Comparison of ENCODE assay signal across 21 cellular contexts in genomic region chr11:128607819-128608218, GRCh38. TPM values are rescaled to one million over a fixed set of nuclear protein-coding genes. Genes with fewer than 3 reads are reported as not detected.
DNase-seq lines count a peak whose midpoint lies in the region; ATAC-seq and TF ChIP-seq lines count a peak whose summit lies in the region.
"Had no signal": no experiment of that assay in that cellular context is flagged by ENCODE, and none has a peak within 500 bp of the region (broad histone marks: within the 10 kb centered on the region; RNA-seq: fewer than 3 reads in every experiment).

No MANE protein-coding gene starts in this region.

- TF ChIP-seq POLR2A in stomach (IDR thresholded peaks at IDR 0.05), result no peak

- H3K9me3 ChIP-seq in hepatocyte (ENCODE audit: low read depth) (no peaks in the 10 kb centered on the region), stomach (no peaks in the 10 kb centered on the region)
- H3K9me3 ChIP-seq: SJCRH30, tibial artery had no signal

- peak; percentile 20 for ATAC-seq in left ventricle myocardium superior
- ATAC-seq: left colon had no signal

- no peak for TF ChIP-seq EP300 in stomach (IDR thresholded peaks at IDR 0.05)

- H3K36me3 Mint-ChIP-seq in Calu3 (ENCODE audit: insufficient read depth, unreplicated experiment), result no peaks in the 10 kb centered on the region

- H3K4me3 ChIP-seq in hepatocyte, result no peak overlapping the region
- no peak overlapping the region for H3K4me3 ChIP-seq in stomach
- H3K4me3 ChIP-seq: SJCRH30, skin epidermis, tibial artery had no signal

- WGBS in hepatocyte (ENCODE audit: low lambda C conversion rate, missing lambda C conversion rate), result 35% methylated on average over 5 of the region's 5 CpGs
- 35 to 58% (median 48%) methylated on average over 5 of the region's 5 CpGs for WGBS in stomach, 5 donors

- no peak for TF ChIP-seq CTCF in hepatocyte (IDR thresholded peaks at IDR 0.05; ENCODE audit: poor library complexity)
- TF ChIP-seq CTCF in stomach (IDR thresholded peaks at IDR 0.05), result no peak
- TF ChIP-seq CTCF in Calu3 (IDR thresholded peaks at IDR 0.05; ENCODE audit: unreplicated experiment), result no peak

- no peaks in the 10 kb centered on the region for H3K9me3 Mint-ChIP-seq in Calu3 (ENCODE audit: low read depth, unreplicated experiment)
- H3K9me3 Mint-ChIP-seq: dendritic cell treated with granulocyte-macrophage colony-stimulating factor and Interleukin-4, amounts not matched to agents 40 ng/mL and 50 ng/mL, for 4 days; T-helper 2 cell treated with Interferon-gamma antibody and Interleukin-4, amounts not matched to agents 5 μg/mL and 100 μg/mL, for 36 hours had no signal

- no peaks in the 10 kb centered on the region for H3K27me3 Mint-ChIP-seq in Calu3 (ENCODE audit: unreplicated experiment)

- H3K4me1 ChIP-seq in hepatocyte (ENCODE audit: insufficient read depth), result no peaks in the 10 kb centered on the region
- H3K4me1 ChIP-seq in stomach, result peaks cover 0 to 32% (median 13%) of the 10 kb centered on the region in 4 donors
- H3K4me1 ChIP-seq: SJCRH30, tibial artery had no signal

- H3K4me3 Mint-ChIP-seq in Calu3 (ENCODE audit: low read depth, unreplicated experiment), result no peak overlapping the region
- H3K4me3 Mint-ChIP-seq: dendritic cell treated with granulocyte-macrophage colony-stimulating factor and Interleukin-4, amounts not matched to agents 40 ng/mL and 50 ng/mL, for 4 days; T-helper 2 cell treated with Interferon-gamma antibody and Interleukin-4, amounts not matched to agents 5 μg/mL and 100 μg/mL, for 36 hours had no signal

- DNase-seq in left ventricle myocardium superior, result no peak
- no peak for DNase-seq in cardiac septum (ENCODE audit: low spot score)
- peak; percentile 56 for DNase-seq in NCI-H510A (lab: John Stamatoyannopoulos, UW)
- DNase-seq in hepatocyte (ENCODE audit: low spot score), result peak; percentile 27
- peak; percentile 78 for DNase-seq in stomach
- no peak for DNase-seq in Calu3
- DNase-seq in NCI-H82 (lab: John Stamatoyannopoulos, UW), result no peak
- DNase-seq in NCI-H1417 treated with DMSO at 0.1 percent for 48 hours (lab: John Stamatoyannopoulos, UW), result no peak
- DNase-seq: activated CD4-positive, alpha-beta T cell treated with anti-CD3 and anti-CD28 coated beads for 1 hour; activated naive CD4-positive, alpha-beta T cell treated with anti-CD3 and anti-CD28 coated beads, Interleukin-2, amount 50 U/mL, for 16 hours; brain microvascular endothelial cell; H7; Karpas-422; left colon; NCI-H226; SJCRH30; tibial artery had no signal

- intact Hi-C loops in left ventricle myocardium superior (cut with micrococcal nuclease) (no loop called here), cardiac septum (cut with DNase I) (no loop called here), stomach (cut with DNase I; ENCODE audit: low total_unique reads) (no loop called here), Calu3 (cut with micrococcal nuclease; ENCODE audit: unreplicated experiment) (no loop called here)

- no peak overlapping the region for H3K27ac Mint-ChIP-seq in Calu3 (ENCODE audit: unreplicated experiment)
- H3K27ac Mint-ChIP-seq: dendritic cell treated with granulocyte-macrophage colony-stimulating factor and Interleukin-4, amounts not matched to agents 40 ng/mL and 50 ng/mL, for 4 days; T-helper 2 cell treated with Interferon-gamma antibody and Interleukin-4, amounts not matched to agents 5 μg/mL and 100 μg/mL, for 36 hours had no signal

- CTCF ChIA-PET in Calu3 (lab: Charles Lee), result interaction anchor here (0.6 kb wide), 1 partner anchor 38 kb away, joined by 3 read pairs; no protein-coding TSS in a partner anchor

- H2AFZ ChIP-seq in hepatocyte, result no peak overlapping the region

- no peaks in the 10 kb centered on the region for H3K36me3 ChIP-seq in hepatocyte (replicated peaks; ENCODE audit: insufficient read depth, low read depth)
- no peaks in the 10 kb centered on the region for H3K36me3 ChIP-seq in stomach
- H3K36me3 ChIP-seq: brain microvascular endothelial cell, SJCRH30, tibial artery had no signal

- no peaks in the 10 kb centered on the region for H3K4me1 Mint-ChIP-seq in Calu3 (ENCODE audit: low read depth, unreplicated experiment)

- BruUV-seq in Calu3 (replicated peaks; lab: Mats Ljungman, UMichigan), result no TSS peak

- H3K27me3 ChIP-seq in hepatocyte (no peaks in the 10 kb centered on the region), stomach (no peaks in the 10 kb centered on the region)
- H3K27me3 ChIP-seq: brain microvascular endothelial cell, SJCRH30, tibial artery had no signal

- H3K4me2 ChIP-seq in hepatocyte, result no peak overlapping the region

- H3K27ac ChIP-seq in hepatocyte, result no peak overlapping the region
- H3K27ac ChIP-seq in stomach, result peak overlapping the region in 3 of 5 donors; percentile 1 to 50 (median 47)
- H3K27ac ChIP-seq: brain microvascular endothelial cell, epithelial cell of prostate, SJCRH30, skin epidermis, tibial artery had no signal

- no peaks in the 10 kb centered on the region for H3K79me2 ChIP-seq in hepatocyte

- no peaks in the 10 kb centered on the region for H3K9me2 ChIP-seq in hepatocyte (replicated peaks; ENCODE audit: insufficient read depth)

- no peaks in the 10 kb centered on the region for H4K20me1 ChIP-seq in hepatocyte (ENCODE audit: insufficient read depth, poor library complexity, severe bottlenecking)

RNA-seq across cellular contexts. Expression of gene ETS1, which starts 20.5 kb away (rescaled TPM):
- total RNA-seq in left ventricle myocardium superior, result 53.4 TPM
- 54.2 TPM for total RNA-seq in cardiac septum
- 19.7 and 21.8 TPM in 2 replicates for total RNA-seq in hepatocyte
- polyA plus RNA-seq in hepatocyte, result 6.6 and 6.7 TPM in 2 replicates
- 10 to 100 TPM in 4 of 5 donors, 1 to 10 TPM in 1; 8.8 to 72.5 (median 24.6) TPM for total RNA-seq in stomach
- polyA plus RNA-seq in stomach, result 10 to 100 TPM in 2 of 3 donors, 1 to 10 TPM in 1; 7.0 to 35.4 (median 20.4) TPM
- 26.5 and 38.4 TPM in 2 replicates for total RNA-seq in Calu3 (2022)

Comparison
In these comparisons a context has a peak if more than half of its experiments do, and no peak if none do; other contexts are left out.
1. DNase-seq: peak in NCI-H510A (single experiment), hepatocyte (single experiment) and stomach (single experiment); none in left ventricle myocardium superior (single experiment), cardiac septum (single experiment), Calu3 (single experiment), NCI-H82 (single experiment) and NCI-H1417 treated with DMSO at 0.1 percent for 48 hours (single experiment).